Comparison of ENCODE assay signal across 30 cellular contexts in genomic region chr5:126982926-126983873, GRCh38. TPM values are rescaled to one million over a fixed set of nuclear protein-coding genes. Genes with fewer than 3 reads are reported as not detected.
DNase-seq lines count a peak whose midpoint lies in the region; ATAC-seq and TF ChIP-seq lines count a peak whose summit lies in the region.
"Had no signal": no experiment of that assay in that cellular context is flagged by ENCODE, and none has a peak within 500 bp of the region (broad histone marks: within the 10 kb centered on the region; RNA-seq: fewer than 3 reads in every experiment).

No MANE protein-coding gene starts in this region.

- no peak overlapping the region for H3K4me3 ChIP-seq in heart left ventricle
- H3K4me3 ChIP-seq in naive thymus-derived CD4-positive, alpha-beta T cell (ENCODE audit: low read length): no peak overlapping the region
- H3K4me3 ChIP-seq: A549, esophagus squamous epithelium, gastroesophageal sphincter, tibial artery had no signal

- TF ChIP-seq POLR2A in heart left ventricle (IDR thresholded peaks at IDR 0.05): no peak

- CTCF ChIA-PET in naive thymus-derived CD4-positive, alpha-beta T cell (lab: Charles Lee): no interaction called here

- H3K4me1 Mint-ChIP-seq in naive thymus-derived CD4-positive, alpha-beta T cell: peaks cover 14 to 55% (median 43%) of the 10 kb centered on the region in 7 donors

- POLR2A ChIA-PET in naive thymus-derived CD4-positive, alpha-beta T cell (lab: Charles Lee): interaction anchor here (2.1 kb wide), 1 partner anchor 29 kb away, joined by 7 read pairs; no protein-coding TSS in a partner anchor

- no peaks in the 10 kb centered on the region for H3K36me3 ChIP-seq in heart left ventricle
- no peaks in the 10 kb centered on the region for H3K36me3 ChIP-seq in naive thymus-derived CD4-positive, alpha-beta T cell (ENCODE audit: control insufficient read depth in 2 of 3, insufficient read depth in 3 of 3, low read length in 3 of 3)
- H3K36me3 ChIP-seq: BE2C, esophagus squamous epithelium, gastroesophageal sphincter, tibial artery, WERI-Rb-1 had no signal

- H3K9me3 ChIP-seq in heart left ventricle: no peaks in the 10 kb centered on the region
- no peaks in the 10 kb centered on the region for H3K9me3 ChIP-seq in naive thymus-derived CD4-positive, alpha-beta T cell (ENCODE audit: control insufficient read depth in 2 of 3, low read length in 3 of 3)
- H3K9me3 ChIP-seq: A549, BE2C, esophagus squamous epithelium, gastroesophageal sphincter, tibial artery had no signal

- H3K27me3 ChIP-seq in heart left ventricle: no peaks in the 10 kb centered on the region
- no peaks in the 10 kb centered on the region for H3K27me3 ChIP-seq in naive thymus-derived CD4-positive, alpha-beta T cell (ENCODE audit: control insufficient read depth in 2 of 2, insufficient read depth in 2 of 2, low read length in 2 of 2)
- H3K27me3 ChIP-seq: BE2C, esophagus squamous epithelium, gastroesophageal sphincter, tibial artery had no signal

- no peak for DNase-seq in Right ventricle myocardium inferior (ENCODE audit: missing footprints)
- no peak for DNase-seq in cardiac septum (ENCODE audit: low spot score)
- no peak for DNase-seq in heart left ventricle
- DNase-seq in naive thymus-derived CD4-positive, alpha-beta T cell: no peak
- DNase-seq in NCI-H128 (lab: John Stamatoyannopoulos, UW; ENCODE audit: unreplicated experiment): no peak
- DNase-seq: activated CD4-positive, alpha-beta T cell treated with anti-CD3 and anti-CD28 coated beads, Interleukin-2, amount 50 U/mL, for 1 hour; activated CD8-positive, alpha-beta memory T cell treated with anti-CD3 and anti-CD28 coated beads, Interleukin-2, amount 10 ng/mL, durations not matched to agents 7 days and 5 days; activated naive CD8-positive, alpha-beta T cell treated with anti-CD3 and anti-CD28 coated beads for 36 hours; BE2C; central memory CD4-positive, alpha-beta T cell; COR-L47; DMS53; esophagus squamous epithelium; H9; KBM-7; NCI-H1105; NCI-H1930; NCI-H526 treated with DMSO at 0.1 percent for 48 hours; SIG-M5; T1000; tibial artery; WERI-Rb-1 had no signal

- no peaks in the 10 kb centered on the region for H3K27me3 Mint-ChIP-seq in naive thymus-derived CD4-positive, alpha-beta T cell
- H3K27me3 Mint-ChIP-seq: activated CD8-positive, alpha-beta memory T cell treated with anti-CD3 and anti-CD28 coated beads, Interleukin-2, amount 10 ng/mL, durations not matched to agents 7 days and 5 days; activated naive CD8-positive, alpha-beta T cell treated with anti-CD3 and anti-CD28 coated beads for 36 hours had no signal

- H3K27ac ChIP-seq in heart left ventricle: peak overlapping the region in 11 of 12 donors; percentile 42 to 88 (median 70)
- no peak overlapping the region for H3K27ac ChIP-seq in naive thymus-derived CD4-positive, alpha-beta T cell (ENCODE audit: low read depth, low read length)
- H3K27ac ChIP-seq: A549, esophagus squamous epithelium, gastroesophageal sphincter, tibial artery, WERI-Rb-1 had no signal

- H3K27ac Mint-ChIP-seq in naive thymus-derived CD4-positive, alpha-beta T cell: peak overlapping the region in 7 of 9 donors; percentile 44 to 87 (median 58)
- H3K27ac Mint-ChIP-seq: activated CD8-positive, alpha-beta memory T cell treated with anti-CD3 and anti-CD28 coated beads, Interleukin-2, amount 10 ng/mL, durations not matched to agents 7 days and 5 days; activated naive CD8-positive, alpha-beta T cell treated with anti-CD3 and anti-CD28 coated beads for 36 hours; activated T-helper 1 cell treated with anti-CD3 and anti-CD28 coated beads, Interleukin-12 subunit alpha, Interleukin-12 subunit beta, Interleukin-2, Interleukin-4 antibody, amounts not matched to agents 30 ng/mL and 10 ng/mL and 1 ng/mL, durations not matched to agents 14 hours and 24 hours and 36 hours; dendritic cell treated with granulocyte-macrophage colony-stimulating factor and Interleukin-4, amounts not matched to agents 40 ng/mL and 50 ng/mL, for 4 days had no signal

- TF ChIP-seq CTCF in heart left ventricle (IDR thresholded peaks at IDR 0.05): no peak

- H3K36me3 Mint-ChIP-seq in naive thymus-derived CD4-positive, alpha-beta T cell: peaks cover 0 to 4% (median 0%) of the 10 kb centered on the region in 5 donors
- H3K36me3 Mint-ChIP-seq: activated CD8-positive, alpha-beta memory T cell treated with anti-CD3 and anti-CD28 coated beads, Interleukin-2, amount 10 ng/mL, durations not matched to agents 7 days and 5 days; activated naive CD8-positive, alpha-beta T cell treated with anti-CD3 and anti-CD28 coated beads for 36 hours had no signal

- peaks cover 0 to 72% (median 27%) of the 10 kb centered on the region in 12 donors for H3K4me1 ChIP-seq in heart left ventricle
- H3K4me1 ChIP-seq in naive thymus-derived CD4-positive, alpha-beta T cell (ENCODE audit: control insufficient read depth in 2 of 2, insufficient read depth in 2 of 2, low read length in 2 of 2): peaks cover 0 to 9% of the 10 kb centered on the region in 2 donors
- H3K4me1 ChIP-seq: A549, BE2C, esophagus squamous epithelium, gastroesophageal sphincter had no signal

- intact Hi-C loops in Right ventricle myocardium inferior (cut with DNase I) (no loop called here), cardiac septum (cut with DNase I) (no loop called here), heart left ventricle (cut with DNase I) (loop anchor here in 1 of 10 donors (5.0 kb wide), 1 partner anchor 44 kb away; no protein-coding TSS in a partner anchor)
- intact Hi-C loops in naive thymus-derived CD4-positive, alpha-beta T cell (cut with micrococcal nuclease): no loop called here

- H3K9me3 Mint-ChIP-seq in naive thymus-derived CD4-positive, alpha-beta T cell: no peaks in the 10 kb centered on the region
- H3K9me3 Mint-ChIP-seq: activated naive CD8-positive, alpha-beta T cell treated with anti-CD3 and anti-CD28 coated beads for 36 hours; activated T-helper 1 cell treated with anti-CD3 and anti-CD28 coated beads, Interleukin-12 subunit alpha, Interleukin-12 subunit beta, Interleukin-2, Interleukin-4 antibody, amounts not matched to agents 30 ng/mL and 10 ng/mL and 1 ng/mL, durations not matched to agents 14 hours and 24 hours and 36 hours; dendritic cell treated with granulocyte-macrophage colony-stimulating factor and Interleukin-4, amounts not matched to agents 40 ng/mL and 50 ng/mL, for 4 days had no signal

- WGBS in heart left ventricle, 4 donors: 58 to 68% (median 63%) methylated on average over 12 of the region's 12 CpGs

- peak; percentile 70 for ATAC-seq in Right ventricle myocardium inferior
- peak; percentile 68 to 79 (median 76) for ATAC-seq in heart left ventricle
- ATAC-seq in naive thymus-derived CD4-positive, alpha-beta T cell: no peak
- ATAC-seq in HG03097 (IDR thresholded peaks at IDR 0.05; ENCODE audit: low FRiP score, unreplicated experiment): no peak
- ATAC-seq in GM21825 (IDR thresholded peaks at IDR 0.05; ENCODE audit: unreplicated experiment): no peak
- no peak for ATAC-seq in GM18517 (IDR thresholded peaks at IDR 0.05; ENCODE audit: unreplicated experiment)
- ATAC-seq: A549; activated CD8-positive, alpha-beta memory T cell treated with anti-CD3 and anti-CD28 coated beads, Interleukin-2, amount 10 ng/mL, durations not matched to agents 7 days and 5 days; gastroesophageal sphincter; Panc1 had no signal

- no peak overlapping the region for H3K4me3 Mint-ChIP-seq in naive thymus-derived CD4-positive, alpha-beta T cell
- H3K4me3 Mint-ChIP-seq: activated CD8-positive, alpha-beta memory T cell treated with anti-CD3 and anti-CD28 coated beads, Interleukin-2, amount 10 ng/mL, durations not matched to agents 7 days and 5 days; activated naive CD8-positive, alpha-beta T cell treated with anti-CD3 and anti-CD28 coated beads for 36 hours; activated T-helper 1 cell treated with anti-CD3 and anti-CD28 coated beads, Interleukin-12 subunit alpha, Interleukin-12 subunit beta, Interleukin-2, Interleukin-4 antibody, amounts not matched to agents 30 ng/mL and 10 ng/mL and 1 ng/mL, durations not matched to agents 14 hours and 24 hours and 36 hours; dendritic cell treated with granulocyte-macrophage colony-stimulating factor and Interleukin-4, amounts not matched to agents 40 ng/mL and 50 ng/mL, for 4 days; H9 had no signal

RNA-seq across cellular contexts. Expression of gene MARCHF3, which starts 47.2 kb away (rescaled TPM):
- total RNA-seq in Right ventricle myocardium inferior (30.1 TPM), cardiac septum (61.0 TPM), heart left ventricle (10 to 100 TPM; 19.9 to 50.3 (median 38.0) TPM)
- 100 to 1,000 TPM in 1 of 2 donors, 1 to 10 TPM in 1; 9.9 to 113 TPM for polyA plus RNA-seq in heart left ventricle
- 10 to 100 TPM in 3 of 5 experiments, 1 to 10 TPM in 2; 3.1 to 15.4 (median 13.0) TPM for total RNA-seq in naive thymus-derived CD4-positive, alpha-beta T cell
- polyA plus RNA-seq in naive thymus-derived CD4-positive, alpha-beta T cell: 10 to 100 TPM; 10.8 to 14.9 TPM

Comparison
In these comparisons a context has a peak if more than half of its experiments do, and no peak if none do; other contexts are left out.
1. ATAC-seq: peak in Right ventricle myocardium inferior (single experiment) and heart left ventricle (4 of 4); none in naive thymus-derived CD4-positive, alpha-beta T cell (single experiment), HG03097 (single experiment), GM21825 (single experiment) and GM18517 (single experiment).